In the genomic region with DNA sequence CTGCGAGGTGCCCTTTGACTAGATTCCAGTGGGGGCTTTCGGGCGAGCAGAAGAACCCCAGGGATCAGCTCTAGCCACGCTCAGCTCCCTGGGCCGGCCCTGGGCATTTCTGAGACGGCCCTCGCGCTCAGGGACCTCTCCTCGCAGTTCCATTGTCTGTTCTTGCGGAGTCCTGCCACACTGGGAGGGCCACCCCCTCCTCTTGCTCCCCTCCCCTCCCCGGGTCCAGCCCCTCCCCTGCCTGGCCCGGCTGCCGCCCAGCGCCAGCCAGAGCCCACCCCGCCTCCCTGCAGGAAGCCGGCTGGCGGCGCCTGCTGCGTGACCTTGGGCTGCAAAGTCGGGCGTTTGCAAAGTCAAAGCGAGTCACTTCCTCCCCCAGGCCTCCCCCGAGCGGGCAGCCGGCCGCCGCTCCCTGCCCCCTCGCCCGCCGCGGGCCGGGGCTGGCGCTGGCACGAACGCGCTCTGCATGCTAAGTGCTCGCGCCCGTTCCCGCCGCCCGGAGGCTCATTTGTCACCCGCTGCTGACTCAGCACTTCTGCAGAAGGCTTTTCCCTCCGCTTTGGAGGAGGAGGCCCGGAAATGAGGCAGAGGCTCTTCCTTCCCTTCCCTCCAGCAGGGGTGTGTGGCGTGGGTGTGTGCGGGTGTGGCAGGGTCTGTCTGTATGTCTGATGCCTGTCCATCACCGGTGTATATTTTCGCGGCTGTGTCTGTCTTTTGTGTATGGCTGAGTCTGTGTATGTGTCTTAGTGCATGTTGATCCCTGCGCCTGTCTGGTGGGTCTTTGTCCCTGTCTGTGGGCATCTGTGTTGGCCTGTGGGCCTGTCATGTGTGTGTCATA, we compare ENCODE assay signal across 1 cellular context.
TF ChIP-seq lines count a peak whose summit lies in the region.

No MANE protein-coding gene starts in this region.

TF ChIP-seq in HEK293, 187 proteins besides CTCF, POLR2A, EP300 and RAD21 (continued from another document and continues in another):
- TF ChIP-seq, protein P1, sequence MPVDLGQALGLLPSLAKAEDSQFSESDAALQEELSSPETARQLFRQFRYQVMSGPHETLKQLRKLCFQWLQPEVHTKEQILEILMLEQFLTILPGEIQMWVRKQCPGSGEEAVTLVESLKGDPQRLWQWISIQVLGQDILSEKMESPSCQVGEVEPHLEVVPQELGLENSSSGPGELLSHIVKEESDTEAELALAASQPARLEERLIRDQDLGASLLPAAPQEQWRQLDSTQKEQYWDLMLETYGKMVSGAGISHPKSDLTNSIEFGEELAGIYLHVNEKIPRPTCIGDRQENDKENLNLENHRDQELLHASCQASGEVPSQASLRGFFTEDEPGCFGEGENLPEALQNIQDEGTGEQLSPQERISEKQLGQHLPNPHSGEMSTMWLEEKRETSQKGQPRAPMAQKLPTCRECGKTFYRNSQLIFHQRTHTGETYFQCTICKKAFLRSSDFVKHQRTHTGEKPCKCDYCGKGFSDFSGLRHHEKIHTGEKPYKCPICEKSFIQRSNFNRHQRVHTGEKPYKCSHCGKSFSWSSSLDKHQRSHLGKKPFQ (tag by site-specific recombination; IDR thresholded peaks at IDR 0.05), result peak; percentile 69; the same call in 1 of the 2 replicates
- TF ChIP-seq ZNF426 (tag by site-specific recombination; IDR thresholded peaks at IDR 0.05) (no peak), EGR2 (tag by site-specific recombination; IDR thresholded peaks at IDR 0.05; ENCODE audit: low read depth) (peak; percentile 87), ZNF335 (tag by site-specific recombination; conservative IDR thresholded peaks at IDR 0.05) (peak; percentile 71; the same call in 1 of the 2 replicates), ZBTB17 (tag by site-specific recombination; IDR thresholded peaks at IDR 0.05) (peak; percentile 65), ZBTB1 (tag by site-specific recombination; IDR thresholded peaks at IDR 0.05) (no peak), ZNF121 (tag by site-specific recombination; IDR thresholded peaks at IDR 0.05) (no peak), ZNF747 (tag by site-specific recombination; IDR thresholded peaks at IDR 0.05) (no peak), ZNF571 (tag by site-specific recombination; IDR thresholded peaks at IDR 0.05) (no peak), YY1 (tag by site-specific recombination; IDR thresholded peaks at IDR 0.05) (no peak), ZNF561 (tag by site-specific recombination; IDR thresholded peaks at IDR 0.05; ENCODE audit: borderline replicate concordance) (peak; percentile 96), ZNF324 (tag by site-specific recombination; IDR thresholded peaks at IDR 0.05) (0 out of 2 replicates have a peak, but pooled peaks have one; percentile 28), ZNF394 (tag by site-specific recombination; IDR thresholded peaks at IDR 0.05; ENCODE audit: borderline replicate concordance) (peak; percentile 39; the same call in 1 of the 2 replicates), ZXDB (tag by site-specific recombination; IDR thresholded peaks at IDR 0.05) (peak; percentile 78), SP3 (tag by site-specific recombination; IDR thresholded peaks at IDR 0.05) (peak; percentile 60), ZNF660 (tag by site-specific recombination; IDR thresholded peaks at IDR 0.05) (peak; percentile 58), KLF16 (tag by site-specific recombination; IDR thresholded peaks at IDR 0.05) (peak; percentile 64), ZSCAN16 (tag by site-specific recombination; IDR thresholded peaks at IDR 0.05) (peak; percentile 76; the same call in 1 of the 2 replicates), ZNF132 (tag by site-specific recombination; IDR thresholded peaks at IDR 0.05; ENCODE audit: borderline replicate concordance) (no peak), ZNF274 (IDR thresholded peaks at IDR 0.05; ENCODE audit: low read length) (no peak), ZNF274 (tag by site-specific recombination; IDR thresholded peaks at IDR 0.05; ENCODE audit: borderline replicate concordance) (no peak), ZNF311 (tag by site-specific recombination; IDR thresholded peaks at IDR 0.05; ENCODE audit: borderline replicate concordance) (no peak), GLIS2 (tag by site-specific recombination; IDR thresholded peaks at IDR 0.05) (peak; percentile 81), KLF8 (tag by site-specific recombination; IDR thresholded peaks at IDR 0.05) (peak; percentile 87)
- TF ChIP-seq, protein P2, sequence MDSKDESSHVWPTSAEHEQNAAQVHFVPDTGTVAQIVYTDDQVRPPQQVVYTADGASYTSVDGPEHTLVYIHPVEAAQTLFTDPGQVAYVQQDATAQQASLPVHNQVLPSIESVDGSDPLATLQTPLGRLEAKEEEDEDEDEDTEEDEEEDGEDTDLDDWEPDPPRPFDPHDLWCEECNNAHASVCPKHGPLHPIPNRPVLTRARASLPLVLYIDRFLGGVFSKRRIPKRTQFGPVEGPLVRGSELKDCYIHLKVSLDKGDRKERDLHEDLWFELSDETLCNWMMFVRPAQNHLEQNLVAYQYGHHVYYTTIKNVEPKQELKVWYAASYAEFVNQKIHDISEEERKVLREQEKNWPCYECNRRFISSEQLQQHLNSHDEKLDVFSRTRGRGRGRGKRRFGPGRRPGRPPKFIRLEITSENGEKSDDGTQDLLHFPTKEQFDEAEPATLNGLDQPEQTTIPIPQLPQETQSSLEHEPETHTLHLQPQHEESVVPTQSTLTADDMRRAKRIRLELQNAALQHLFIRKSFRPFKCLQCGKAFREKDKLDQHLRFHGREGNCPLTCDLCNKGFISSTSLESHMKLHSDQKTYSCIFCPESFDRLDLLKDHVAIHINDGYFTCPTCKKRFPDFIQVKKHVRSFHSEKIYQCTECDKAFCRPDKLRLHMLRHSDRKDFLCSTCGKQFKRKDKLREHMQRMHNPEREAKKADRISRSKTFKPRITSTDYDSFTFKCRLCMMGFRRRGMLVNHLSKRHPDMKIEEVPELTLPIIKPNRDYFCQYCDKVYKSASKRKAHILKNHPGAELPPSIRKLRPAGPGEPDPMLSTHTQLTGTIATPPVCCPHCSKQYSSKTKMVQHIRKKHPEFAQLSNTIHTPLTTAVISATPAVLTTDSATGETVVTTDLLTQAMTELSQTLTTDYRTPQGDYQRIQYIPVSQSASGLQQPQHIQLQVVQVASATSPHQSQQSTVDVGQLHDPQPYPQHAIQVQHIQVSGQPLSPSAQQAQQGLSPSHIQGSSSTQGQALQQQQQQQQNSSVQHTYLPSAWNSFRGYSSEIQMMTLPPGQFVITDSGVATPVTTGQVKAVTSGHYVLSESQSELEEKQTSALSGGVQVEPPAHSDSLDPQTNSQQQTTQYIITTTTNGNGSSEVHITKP (tag by site-specific recombination; IDR thresholded peaks at IDR 0.05), result peak; percentile 70
- TF ChIP-seq, protein P3, sequence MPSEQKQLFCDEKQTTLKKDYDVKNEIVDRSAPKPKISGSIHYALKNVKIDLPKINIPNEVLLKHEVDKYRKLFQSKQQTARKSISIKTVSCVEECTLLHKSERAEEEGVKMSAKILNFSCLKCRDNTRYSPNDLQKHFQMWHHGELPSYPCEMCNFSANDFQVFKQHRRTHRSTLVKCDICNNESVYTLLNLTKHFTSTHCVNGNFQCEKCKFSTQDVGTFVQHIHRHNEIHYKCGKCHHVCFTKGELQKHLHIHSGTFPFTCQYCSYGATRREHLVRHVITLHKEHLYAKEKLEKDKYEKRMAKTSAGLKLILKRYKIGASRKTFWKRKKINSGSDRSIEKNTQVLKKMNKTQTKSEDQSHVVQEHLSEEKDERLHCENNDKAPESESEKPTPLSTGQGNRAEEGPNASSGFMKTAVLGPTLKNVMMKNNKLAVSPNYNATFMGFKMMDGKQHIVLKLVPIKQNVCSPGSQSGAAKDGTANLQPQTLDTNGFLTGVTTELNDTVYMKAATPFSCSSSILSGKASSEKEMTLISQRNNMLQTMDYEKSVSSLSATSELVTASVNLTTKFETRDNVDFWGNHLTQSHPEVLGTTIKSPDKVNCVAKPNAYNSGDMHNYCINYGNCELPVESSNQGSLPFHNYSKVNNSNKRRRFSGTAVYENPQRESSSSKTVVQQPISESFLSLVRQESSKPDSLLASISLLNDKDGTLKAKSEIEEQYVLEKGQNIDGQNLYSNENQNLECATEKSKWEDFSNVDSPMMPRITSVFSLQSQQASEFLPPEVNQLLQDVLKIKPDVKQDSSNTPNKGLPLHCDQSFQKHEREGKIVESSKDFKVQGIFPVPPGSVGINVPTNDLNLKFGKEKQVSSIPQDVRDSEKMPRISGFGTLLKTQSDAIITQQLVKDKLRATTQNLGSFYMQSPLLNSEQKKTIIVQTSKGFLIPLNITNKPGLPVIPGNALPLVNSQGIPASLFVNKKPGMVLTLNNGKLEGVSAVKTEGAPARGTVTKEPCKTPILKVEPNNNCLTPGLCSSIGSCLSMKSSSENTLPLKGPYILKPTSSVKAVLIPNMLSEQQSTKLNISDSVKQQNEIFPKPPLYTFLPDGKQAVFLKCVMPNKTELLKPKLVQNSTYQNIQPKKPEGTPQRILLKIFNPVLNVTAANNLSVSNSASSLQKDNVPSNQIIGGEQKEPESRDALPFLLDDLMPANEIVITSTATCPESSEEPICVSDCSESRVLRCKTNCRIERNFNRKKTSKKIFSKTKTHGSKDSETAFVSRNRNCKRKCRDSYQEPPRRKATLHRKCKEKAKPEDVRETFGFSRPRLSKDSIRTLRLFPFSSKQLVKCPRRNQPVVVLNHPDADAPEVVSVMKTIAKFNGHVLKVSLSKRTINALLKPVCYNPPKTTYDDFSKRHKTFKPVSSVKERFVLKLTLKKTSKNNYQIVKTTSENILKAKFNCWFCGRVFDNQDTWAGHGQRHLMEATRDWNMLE (tag by site-specific recombination; conservative IDR thresholded peaks at IDR 0.05; ENCODE audit: low read depth), result no peak
- TF ChIP-seq, protein P4, sequence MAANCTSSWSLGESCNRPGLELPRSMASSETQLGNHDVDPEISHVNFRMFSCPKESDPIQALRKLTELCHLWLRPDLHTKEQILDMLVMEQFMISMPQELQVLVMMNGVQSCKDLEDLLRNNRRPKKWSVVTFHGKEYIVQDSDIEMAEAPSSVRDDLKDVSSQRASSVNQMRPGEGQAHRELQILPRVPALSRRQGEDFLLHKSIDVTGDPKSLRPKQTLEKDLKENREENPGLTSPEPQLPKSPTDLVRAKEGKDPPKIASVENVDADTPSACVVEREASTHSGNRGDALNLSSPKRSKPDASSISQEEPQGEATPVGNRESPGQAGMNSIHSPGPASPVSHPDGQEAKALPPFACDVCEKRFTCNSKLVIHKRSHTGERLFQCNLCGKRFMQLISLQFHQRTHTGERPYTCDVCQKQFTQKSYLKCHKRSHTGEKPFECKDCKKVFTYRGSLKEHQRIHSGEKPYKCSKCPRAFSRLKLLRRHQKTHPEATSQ (tag by site-specific recombination; IDR thresholded peaks at IDR 0.05), result no peak; the same call in 1 of the 2 replicates
- TF ChIP-seq, protein P5, sequence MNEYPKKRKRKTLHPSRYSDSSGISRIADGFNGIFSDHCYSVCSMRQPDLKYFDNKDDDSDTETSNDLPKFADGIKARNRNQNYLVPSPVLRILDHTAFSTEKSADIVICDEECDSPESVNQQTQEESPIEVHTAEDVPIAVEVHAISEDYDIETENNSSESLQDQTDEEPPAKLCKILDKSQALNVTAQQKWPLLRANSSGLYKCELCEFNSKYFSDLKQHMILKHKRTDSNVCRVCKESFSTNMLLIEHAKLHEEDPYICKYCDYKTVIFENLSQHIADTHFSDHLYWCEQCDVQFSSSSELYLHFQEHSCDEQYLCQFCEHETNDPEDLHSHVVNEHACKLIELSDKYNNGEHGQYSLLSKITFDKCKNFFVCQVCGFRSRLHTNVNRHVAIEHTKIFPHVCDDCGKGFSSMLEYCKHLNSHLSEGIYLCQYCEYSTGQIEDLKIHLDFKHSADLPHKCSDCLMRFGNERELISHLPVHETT (tag by site-specific recombination; IDR thresholded peaks at IDR 0.05), result peak; percentile 30; the same call in 1 of the 2 replicates
- TF ChIP-seq, protein P6, sequence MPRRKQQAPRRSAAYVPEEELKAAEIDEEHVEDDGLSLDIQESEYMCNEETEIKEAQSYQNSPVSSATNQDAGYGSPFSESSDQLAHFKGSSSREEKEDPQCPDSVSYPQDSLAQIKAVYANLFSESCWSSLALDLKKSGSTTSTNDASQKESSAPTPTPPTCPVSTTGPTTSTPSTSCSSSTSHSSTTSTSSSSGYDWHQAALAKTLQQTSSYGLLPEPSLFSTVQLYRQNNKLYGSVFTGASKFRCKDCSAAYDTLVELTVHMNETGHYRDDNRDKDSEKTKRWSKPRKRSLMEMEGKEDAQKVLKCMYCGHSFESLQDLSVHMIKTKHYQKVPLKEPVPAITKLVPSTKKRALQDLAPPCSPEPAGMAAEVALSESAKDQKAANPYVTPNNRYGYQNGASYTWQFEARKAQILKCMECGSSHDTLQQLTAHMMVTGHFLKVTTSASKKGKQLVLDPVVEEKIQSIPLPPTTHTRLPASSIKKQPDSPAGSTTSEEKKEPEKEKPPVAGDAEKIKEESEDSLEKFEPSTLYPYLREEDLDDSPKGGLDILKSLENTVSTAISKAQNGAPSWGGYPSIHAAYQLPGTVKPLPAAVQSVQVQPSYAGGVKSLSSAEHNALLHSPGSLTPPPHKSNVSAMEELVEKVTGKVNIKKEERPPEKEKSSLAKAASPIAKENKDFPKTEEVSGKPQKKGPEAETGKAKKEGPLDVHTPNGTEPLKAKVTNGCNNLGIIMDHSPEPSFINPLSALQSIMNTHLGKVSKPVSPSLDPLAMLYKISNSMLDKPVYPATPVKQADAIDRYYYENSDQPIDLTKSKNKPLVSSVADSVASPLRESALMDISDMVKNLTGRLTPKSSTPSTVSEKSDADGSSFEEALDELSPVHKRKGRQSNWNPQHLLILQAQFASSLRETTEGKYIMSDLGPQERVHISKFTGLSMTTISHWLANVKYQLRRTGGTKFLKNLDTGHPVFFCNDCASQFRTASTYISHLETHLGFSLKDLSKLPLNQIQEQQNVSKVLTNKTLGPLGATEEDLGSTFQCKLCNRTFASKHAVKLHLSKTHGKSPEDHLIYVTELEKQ (tag by site-specific recombination; IDR thresholded peaks at IDR 0.05; ENCODE audit: borderline replicate concordance), result peak; percentile 84; the same call in 1 of the 2 replicates
- TF ChIP-seq, protein P7, sequence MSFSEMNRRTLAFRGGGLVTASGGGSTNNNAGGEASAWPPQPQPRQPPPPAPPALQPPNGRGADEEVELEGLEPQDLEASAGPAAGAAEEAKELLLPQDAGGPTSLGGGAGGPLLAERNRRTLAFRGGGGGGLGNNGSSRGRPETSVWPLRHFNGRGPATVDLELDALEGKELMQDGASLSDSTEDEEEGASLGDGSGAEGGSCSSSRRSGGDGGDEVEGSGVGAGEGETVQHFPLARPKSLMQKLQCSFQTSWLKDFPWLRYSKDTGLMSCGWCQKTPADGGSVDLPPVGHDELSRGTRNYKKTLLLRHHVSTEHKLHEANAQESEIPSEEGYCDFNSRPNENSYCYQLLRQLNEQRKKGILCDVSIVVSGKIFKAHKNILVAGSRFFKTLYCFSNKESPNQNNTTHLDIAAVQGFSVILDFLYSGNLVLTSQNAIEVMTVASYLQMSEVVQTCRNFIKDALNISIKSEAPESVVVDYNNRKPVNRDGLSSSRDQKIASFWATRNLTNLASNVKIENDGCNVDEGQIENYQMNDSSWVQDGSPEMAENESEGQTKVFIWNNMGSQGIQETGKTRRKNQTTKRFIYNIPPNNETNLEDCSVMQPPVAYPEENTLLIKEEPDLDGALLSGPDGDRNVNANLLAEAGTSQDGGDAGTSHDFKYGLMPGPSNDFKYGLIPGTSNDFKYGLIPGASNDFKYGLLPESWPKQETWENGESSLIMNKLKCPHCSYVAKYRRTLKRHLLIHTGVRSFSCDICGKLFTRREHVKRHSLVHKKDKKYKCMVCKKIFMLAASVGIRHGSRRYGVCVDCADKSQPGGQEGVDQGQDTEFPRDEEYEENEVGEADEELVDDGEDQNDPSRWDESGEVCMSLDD (tag by site-specific recombination; IDR thresholded peaks at IDR 0.05), result no peak
